10 cellular contexts compared by ENCODE assay signal in genomic region chr13:64471916-64472315, GRCh38.
DNase-seq lines count a peak whose midpoint lies in the region; ATAC-seq and TF ChIP-seq lines count a peak whose summit lies in the region.
"Had no signal": no experiment of that assay in that cellular context is flagged by ENCODE, and none has a peak within 500 bp of the region (broad histone marks: within the 10 kb centered on the region; RNA-seq: fewer than 3 reads in every experiment).

No MANE protein-coding gene starts in this region.

- no peak overlapping the region for H2BK15ac ChIP-seq in neuronal stem cell (ENCODE audit: low read length)

- no peak overlapping the region for H3K18ac ChIP-seq in neuronal stem cell (ENCODE audit: low read length)

- no peaks in the 10 kb centered on the region for H3K27me3 ChIP-seq in neuronal stem cell (ENCODE audit: control insufficient read depth in 3 of 3, insufficient read depth in 3 of 3, low read depth in 1 of 3, low read length in 3 of 3)
- H3K27me3 ChIP-seq: SJSA1 had no signal

- H3K9ac ChIP-seq in neuronal stem cell (ENCODE audit: low read depth, low read length, poor library complexity): no peak overlapping the region

- no peak overlapping the region for H4K91ac ChIP-seq in neuronal stem cell (ENCODE audit: low read depth, low read length, poor library complexity)

- H2BK120ac ChIP-seq in neuronal stem cell (ENCODE audit: low read depth, low read length): no peak overlapping the region

- H2AFZ ChIP-seq in neuronal stem cell (ENCODE audit: low read length): no peak overlapping the region

- H2BK5ac ChIP-seq in neuronal stem cell (ENCODE audit: low read length): no peak overlapping the region

- H3K27ac ChIP-seq in neuronal stem cell (replicated peaks; ENCODE audit: low read length): no peak overlapping the region
- H3K27ac ChIP-seq: epithelial cell of prostate, SJSA1 had no signal

- peak; percentile 31 for TF ChIP-seq CTCF in astrocyte of the cerebellum (IDR thresholded peaks at IDR 0.05; ENCODE audit: low read depth, low read length, missing control alignments)

- DNase-seq in EL (peak; percentile 59), NCI-H1105 treated with DMSO at 0.1 percent for 48 hours (lab: John Stamatoyannopoulos, UW) (peak; percentile 63), astrocyte of the cerebellum (ENCODE audit: low read depth) (peak; percentile 22), medulla oblongata (ENCODE audit: extremely low spot score) (peak; percentile 14), GM19238 (ENCODE audit: insufficient read length, low spot score) (no peak), neuronal stem cell (ENCODE audit: low spot score) (no peak)
- DNase-seq in activated naive CD4-positive, alpha-beta T cell (lab: John Stamatoyannopoulos, UW): no peak

- H3K4me2 ChIP-seq in neuronal stem cell (ENCODE audit: insufficient read depth, low read length, poor library complexity, severe bottlenecking): no peak overlapping the region

- H3K79me1 ChIP-seq in neuronal stem cell (ENCODE audit: low read depth, low read length): no peaks in the 10 kb centered on the region

- H2AK5ac ChIP-seq in neuronal stem cell (ENCODE audit: low read depth, low read length): no peak overlapping the region

- no peak overlapping the region for H3K23ac ChIP-seq in neuronal stem cell (ENCODE audit: low read depth, low read length, poor library complexity)

- WGBS in neuronal stem cell (ENCODE audit: extremely low coverage in 2 of 2, insufficient read length in 2 of 2, insufficient replicate concordance in 1 of 2), 2 donors: no CpG with 5 or more reads among the region's 2 CpGs

- H2BK12ac ChIP-seq in neuronal stem cell (ENCODE audit: low read length): no peak overlapping the region

- H4K8ac ChIP-seq in neuronal stem cell (ENCODE audit: low read depth, low read length): no peak overlapping the region

- H3K36me3 ChIP-seq in neuronal stem cell (replicated peaks in 1 of 2; ENCODE audit: control insufficient read depth in 2 of 2, insufficient read depth in 2 of 2, low read length in 2 of 2): no peaks in the 10 kb centered on the region
- H3K36me3 ChIP-seq: SJSA1 had no signal

- in situ Hi-C loops in astrocyte of the cerebellum (cut with HindIII; ENCODE audit: low sequenced_read_pairs): loop anchor here (25.0 kb wide), 1 partner anchor 1165 kb away; no protein-coding TSS in a partner anchor

- H3K4me1 ChIP-seq in neuronal stem cell (ENCODE audit: control insufficient read depth in 2 of 2, insufficient read depth in 1 of 2, low read depth in 1 of 2, low read length in 2 of 2): no peaks in the 10 kb centered on the region
- H3K4me1 ChIP-seq: SJSA1 had no signal

- no peak overlapping the region for H3K14ac ChIP-seq in neuronal stem cell (ENCODE audit: low read length)

- no peak overlapping the region for H3K4ac ChIP-seq in neuronal stem cell (ENCODE audit: low read length)

- no peak for ATAC-seq in HG03354 (IDR thresholded peaks at IDR 0.05; ENCODE audit: poor library complexity, severe bottlenecking, unreplicated experiment)

- H3K4me3 ChIP-seq in astrocyte of the cerebellum (ENCODE audit: low read depth, low read length) (no peak overlapping the region), neuronal stem cell (ENCODE audit: low read length in 2 of 2) (no peak overlapping the region)
- H3K4me3 ChIP-seq: SJSA1 had no signal

- no peaks in the 10 kb centered on the region for H3K9me3 ChIP-seq in neuronal stem cell (replicated peaks in 1 of 2; ENCODE audit: control insufficient read depth in 2 of 2, insufficient read depth in 1 of 2, low read depth in 1 of 2, low read length in 2 of 2)
- H3K9me3 ChIP-seq: SJSA1 had no signal

Comparison
In these comparisons a context has a peak if more than half of its experiments do, and no peak if none do; other contexts are left out.
1. DNase-seq: peak in EL (single experiment), NCI-H1105 treated with DMSO at 0.1 percent for 48 hours (single experiment), astrocyte of the cerebellum (single experiment) and medulla oblongata (single experiment); none in GM19238 (single experiment), neuronal stem cell (single experiment) and activated naive CD4-positive, alpha-beta T cell (0 of 4).